1 cellular context compared by ENCODE assay signal in genomic region chr2:96251721-96252292, GRCh38.
TF ChIP-seq lines count a peak whose summit lies in the region.

No MANE protein-coding gene starts in this region.

TF ChIP-seq in K562, 482 proteins besides CTCF, POLR2A, EP300 and RAD21 (continued from another document):
- TF ChIP-seq RERE (CRISPR knock-in tag; IDR thresholded peaks at IDR 0.05; ENCODE audit: borderline replicate concordance) (no peak), NUFIP1 (IDR thresholded peaks at IDR 0.05; ENCODE audit: partially characterized antibody) (peak; percentile 88), TAF1 (IDR thresholded peaks at IDR 0.05; ENCODE audit: control insufficient read depth, extremely low read depth, insufficient read depth, low read length, severe bottlenecking) (no peak), THAP7 (CRISPR knock-in tag; IDR thresholded peaks at IDR 0.05) (no peak), IFI16 (CRISPR knock-in tag; IDR thresholded peaks at IDR 0.05) (no peak), ZNF277 (CRISPR knock-in tag; IDR thresholded peaks at IDR 0.05; ENCODE audit: borderline replicate concordance) (no peak), CBFB (CRISPR knock-in tag; IDR thresholded peaks at IDR 0.05) (no peak), STAT5A (IDR thresholded peaks at IDR 0.05; ENCODE audit: borderline replicate concordance, low read length) (no peak), PCBP2 (IDR thresholded peaks at IDR 0.05; ENCODE audit: low read depth, low read length, poor library complexity, severe bottlenecking) (no peak), USF1 (CRISPR knock-in tag; IDR thresholded peaks at IDR 0.05) (no peak), TEAD4 (IDR thresholded peaks at IDR 0.05; ENCODE audit: low read length) (peak; percentile 50), TEAD4 (CRISPR knock-in tag; IDR thresholded peaks at IDR 0.05; ENCODE audit: borderline replicate concordance) (no peak), MTA2 (IDR thresholded peaks at IDR 0.05; ENCODE audit: low read depth) (no peak), TRIM25 (IDR thresholded peaks at IDR 0.05; ENCODE audit: borderline replicate concordance) (no peak), CGGBP1 (CRISPR knock-in tag; IDR thresholded peaks at IDR 0.05) (no peak), ZNF518B (CRISPR knock-in tag; IDR thresholded peaks at IDR 0.05) (no peak), SLC30A9 (CRISPR knock-in tag; IDR thresholded peaks at IDR 0.05) (no peak), ASH1L (IDR thresholded peaks at IDR 0.05; ENCODE audit: borderline replicate concordance, low read depth, partially characterized antibody) (no peak), RBBP5 (IDR thresholded peaks at IDR 0.05; ENCODE audit: borderline replicate concordance, insufficient read depth, low read length, poor library complexity, severe bottlenecking) (no peak), ZNF717 (CRISPR knock-in tag; IDR thresholded peaks at IDR 0.05) (no peak), TCF7 (IDR thresholded peaks at IDR 0.05; ENCODE audit: borderline replicate concordance) (no peak), NRF1 (conservative IDR thresholded peaks at IDR 0.05 in 1 of 2, IDR thresholded peaks at IDR 0.05 in 1 of 2) (no peak), TAL1 (IDR thresholded peaks at IDR 0.05) (no peak), NONO (IDR thresholded peaks at IDR 0.05; ENCODE audit: low read depth in 2 of 2, low read length in 1 of 2) (no peak), CTBP1 (IDR thresholded peaks at IDR 0.05; ENCODE audit: borderline replicate concordance) (0 out of 2 replicates have a peak, but pooled peaks have one; percentile 18), PPARD (CRISPR knock-in tag; IDR thresholded peaks at IDR 0.05) (no peak), HNRNPK (IDR thresholded peaks at IDR 0.05; ENCODE audit: low read depth, low read length, poor library complexity, severe bottlenecking) (no peak), ZFP91 (CRISPR knock-in tag; IDR thresholded peaks at IDR 0.05) (no peak), FUS (optimal IDR thresholded peaks at IDR 0.05; ENCODE audit: low read depth, low read length) (no peak), NEUROD1 (IDR thresholded peaks at IDR 0.05; ENCODE audit: borderline replicate concordance, low read depth, low read length, partially characterized antibody) (peak; percentile 99), ZNF12 (CRISPR knock-in tag; IDR thresholded peaks at IDR 0.05) (no peak), C11orf30 (IDR thresholded peaks at IDR 0.05; ENCODE audit: low read depth) (no peak), ZNF134 (CRISPR knock-in tag; conservative IDR thresholded peaks at IDR 0.05) (no peak), JUND (IDR thresholded peaks at IDR 0.05; ENCODE audit: borderline replicate concordance, low read depth, low read length) (peak; percentile 56), JUND (tag; IDR thresholded peaks at IDR 0.05; ENCODE audit: borderline replicate concordance, low read depth, low read length) (no peak), NELFE (IDR thresholded peaks at IDR 0.05; ENCODE audit: insufficient read depth, insufficient read length) (no peak), ATF1 (CRISPR knock-in tag; IDR thresholded peaks at IDR 0.05) (no peak), ATF1 (tag; IDR thresholded peaks at IDR 0.05) (no peak), TFAP4 (CRISPR knock-in tag; IDR thresholded peaks at IDR 0.05; ENCODE audit: borderline replicate concordance) (no peak), TOE1 (IDR thresholded peaks at IDR 0.05; ENCODE audit: borderline replicate concordance) (peak; percentile 88; the same call in 1 of the 2 replicates), TOE1 (CRISPR knock-in tag; IDR thresholded peaks at IDR 0.05; ENCODE audit: borderline replicate concordance, low read depth) (no peak), MAFG (tag; conservative IDR thresholded peaks at IDR 0.05) (no peak), ZNF695 (CRISPR knock-in tag; IDR thresholded peaks at IDR 0.05) (no peak), PKNOX1 (IDR thresholded peaks at IDR 0.05) (peak; percentile 49), MTA1 (IDR thresholded peaks at IDR 0.05; ENCODE audit: borderline replicate concordance) (peak; percentile 46; the same call in 1 of the 2 replicates), ZNF146 (CRISPR knock-in tag; IDR thresholded peaks at IDR 0.05; ENCODE audit: unreplicated experiment) (no peak), ESRRA (IDR thresholded peaks at IDR 0.05; ENCODE audit: borderline replicate concordance, low read depth) (peak; percentile 50; the same call in 1 of the 2 replicates)
